Comparison of ENCODE assay signal across 17 cellular contexts in genomic region chr2:162712598-162712997, GRCh38.
DNase-seq lines count a peak whose midpoint lies in the region; ATAC-seq, FAIRE-seq and TF ChIP-seq lines count a peak whose summit lies in the region.
"Had no signal": no experiment of that assay in that cellular context is flagged by ENCODE, and none has a peak within 500 bp of the region (broad histone marks: within the 10 kb centered on the region; RNA-seq: fewer than 3 reads in every experiment).

No MANE protein-coding gene starts in this region.

- H3K27ac ChIP-seq in OCI-LY3 (ENCODE audit: low read length): no peak overlapping the region
- H3K27ac ChIP-seq in small intestine (ENCODE audit: low read depth in 1 of 2, low read length in 1 of 2): no peak overlapping the region
- no peak overlapping the region for H3K27ac ChIP-seq in adrenal gland
- H3K27ac ChIP-seq: A549 had no signal

- H3K4me1 Mint-ChIP-seq in Caco-2 (ENCODE audit: low read depth, unreplicated experiment): peaks cover 43% of the 10 kb centered on the region
- no peaks in the 10 kb centered on the region for H3K4me1 Mint-ChIP-seq in activated CD4-positive, alpha-beta T cell treated with anti-CD3 and anti-CD28 coated beads, Interleukin-2, amount 10 ng/mL, durations not matched to agents 24 days and 14 days
- H3K4me1 Mint-ChIP-seq: CD14-positive monocyte had no signal

- H3K9me3 Mint-ChIP-seq in Caco-2 (ENCODE audit: unreplicated experiment): no peaks in the 10 kb centered on the region
- H3K9me3 Mint-ChIP-seq in activated CD4-positive, alpha-beta T cell treated with anti-CD3 and anti-CD28 coated beads, Interleukin-2, amount 10 ng/mL, durations not matched to agents 24 days and 14 days: no peaks in the 10 kb centered on the region

- H3K27ac Mint-ChIP-seq in Caco-2 (ENCODE audit: unreplicated experiment): peak overlapping the region; percentile 74
- H3K27ac Mint-ChIP-seq in activated CD4-positive, alpha-beta T cell treated with anti-CD3 and anti-CD28 coated beads, Interleukin-2, amount 10 ng/mL, durations not matched to agents 24 days and 14 days: no peak overlapping the region
- H3K27ac Mint-ChIP-seq: CD14-positive monocyte had no signal

- BruUV-seq in Caco-2 (replicated peaks; lab: Mats Ljungman, UMichigan): no TSS peak

- POLR2A ChIA-PET in Caco-2 (lab: Charles Lee): no interaction called here

- H3K4me3 ChIP-seq in Caco-2 (ENCODE audit: low read depth, low read length) (no peak overlapping the region), OCI-LY3 (ENCODE audit: low read length) (peak overlapping the region; percentile 2; the same call in 1 of the 2 replicates), small intestine (ENCODE audit: low read depth in 1 of 2, low read length in 2 of 2) (peak overlapping the region in 1 of 2 donors; percentile 30), adrenal gland (no peak overlapping the region)
- H3K4me3 ChIP-seq: A549, MG63 had no signal

- H3K79me2 ChIP-seq in OCI-LY3 (ENCODE audit: low read length): no peaks in the 10 kb centered on the region

- CTCF ChIA-PET in Caco-2 (lab: Charles Lee): no interaction called here

- peak; percentile 56 for ATAC-seq in left colon
- ATAC-seq in GM18873 (IDR thresholded peaks at IDR 0.05; ENCODE audit: low FRiP score, unreplicated experiment): no peak
- ATAC-seq: A549, SK-N-SH treated with all-trans-retinoic acid at 6 μM for 48 hours had no signal

- no peaks in the 10 kb centered on the region for H3K27me3 ChIP-seq in Caco-2 (replicated peaks; ENCODE audit: control insufficient read depth, insufficient read depth, low read length)
- no peaks in the 10 kb centered on the region for H3K27me3 ChIP-seq in OCI-LY3 (ENCODE audit: low read depth, low read length)
- no peaks in the 10 kb centered on the region for H3K27me3 ChIP-seq in small intestine (ENCODE audit: control insufficient read depth in 2 of 2, insufficient read depth in 2 of 2, low read length in 2 of 2)
- H3K27me3 ChIP-seq in adrenal gland: no peaks in the 10 kb centered on the region
- H3K27me3 ChIP-seq: MG63 had no signal

- H3K4me1 ChIP-seq in Caco-2: peaks cover 42% of the 10 kb centered on the region
- H3K4me1 ChIP-seq in OCI-LY3 (ENCODE audit: low read length): no peaks in the 10 kb centered on the region
- H3K4me1 ChIP-seq in small intestine (ENCODE audit: control insufficient read depth in 2 of 2, insufficient read depth in 1 of 2, low read depth in 1 of 2, low read length in 1 of 2): peaks cover 4 to 5% of the 10 kb centered on the region in 2 donors
- peaks cover 0 to 9% of the 10 kb centered on the region in 2 donors for H3K4me1 ChIP-seq in adrenal gland (replicated peaks in 1 of 2)

- H3K4me3 Mint-ChIP-seq in Caco-2 (ENCODE audit: unreplicated experiment): no peak overlapping the region
- H3K4me3 Mint-ChIP-seq in activated CD4-positive, alpha-beta T cell treated with anti-CD3 and anti-CD28 coated beads, Interleukin-2, amount 10 ng/mL, durations not matched to agents 24 days and 14 days: no peak overlapping the region
- H3K4me3 Mint-ChIP-seq: CD14-positive monocyte had no signal

- 13 to 42% (median 22%) methylated on average over 3 of the region's 3 CpGs for WGBS in small intestine, 3 donors
- 57 to 70% (median 63%) methylated on average over 3 of the region's 3 CpGs for WGBS in adrenal gland, 4 donors

- H4K20me1 ChIP-seq in OCI-LY3 (ENCODE audit: insufficient read depth, low read length): no peaks in the 10 kb centered on the region

- TF ChIP-seq CTCF in Caco-2 (IDR thresholded peaks at IDR 0.05; ENCODE audit: insufficient read depth in 1 of 2, low read depth in 1 of 2, low read length in 1 of 2, severe bottlenecking in 1 of 2, unreplicated experiment in 1 of 2) (no peak), OCI-LY3 (IDR thresholded peaks at IDR 0.05; ENCODE audit: low read depth, low read length) (no peak), adrenal gland (IDR thresholded peaks at IDR 0.05) (no peak)

- FAIRE-seq in small intestine (lab: Jason Lieb, UNC): no peak
- FAIRE-seq: A549 had no signal

- H3K9me3 ChIP-seq in Caco-2 (no peaks in the 10 kb centered on the region), OCI-LY3 (ENCODE audit: insufficient read depth, low read length) (no peaks in the 10 kb centered on the region), small intestine (ENCODE audit: control insufficient read depth, low read depth) (no peaks in the 10 kb centered on the region), adrenal gland (replicated peaks in 1 of 3) (no peaks in the 10 kb centered on the region)
- H3K9me3 ChIP-seq: A549, MG63 had no signal

- intact Hi-C loops in Caco-2 (cut with micrococcal nuclease; ENCODE audit: unreplicated experiment) (loop anchor here (5.0 kb wide), 1 partner anchor 130 kb away; no protein-coding TSS in a partner anchor), left colon (cut with DNase I, micrococcal nuclease) (no loop called here), adrenal gland (cut with DNase I) (no loop called here)
- intact Hi-C loops in activated CD4-positive, alpha-beta T cell treated with anti-CD3 and anti-CD28 coated beads, Interleukin-2, amount 10 ng/mL, durations not matched to agents 24 days and 14 days (cut with micrococcal nuclease): no loop called here

- peak overlapping the region; percentile 42 for H3K4me2 ChIP-seq in OCI-LY3 (ENCODE audit: low read length)
- H3K4me2 ChIP-seq: A549 had no signal

- H2AFZ ChIP-seq in OCI-LY3 (ENCODE audit: low read depth, low read length): no peak overlapping the region

- H3K36me3 ChIP-seq in Caco-2 (ENCODE audit: control insufficient read depth, insufficient read depth, low read length) (no peaks in the 10 kb centered on the region; the same call in 1 of the 2 replicates), OCI-LY3 (replicated peaks; ENCODE audit: low read depth, low read length) (no peaks in the 10 kb centered on the region), small intestine (ENCODE audit: control insufficient read depth in 2 of 2, insufficient read depth in 2 of 2, low read length in 2 of 2) (no peaks in the 10 kb centered on the region), adrenal gland (replicated peaks in 1 of 2) (no peaks in the 10 kb centered on the region)
- H3K36me3 ChIP-seq: MG63 had no signal

- in situ Hi-C loops in KBM-7 (cut with MboI; ENCODE audit: low pct_unique_long_range_greater_than_20kb, low sequenced_read_pairs): no loop called here

- no peak for TF ChIP-seq POLR2A in adrenal gland (IDR thresholded peaks at IDR 0.05)

- H3K27me3 Mint-ChIP-seq in Caco-2 (ENCODE audit: insufficient read depth, unreplicated experiment): no peaks in the 10 kb centered on the region
- no peaks in the 10 kb centered on the region for H3K27me3 Mint-ChIP-seq in activated CD4-positive, alpha-beta T cell treated with anti-CD3 and anti-CD28 coated beads, Interleukin-2, amount 10 ng/mL, durations not matched to agents 24 days and 14 days

- no peak for DNase-seq in Caco-2
- DNase-seq in left colon: no peak
- peak; percentile 43 for DNase-seq in small intestine
- no peak for DNase-seq in KBM-7
- no peak for DNase-seq in activated CD4-positive, alpha-beta T cell treated with anti-CD3 and anti-CD28 coated beads, Interleukin-2, amount 10 ng/mL, durations not matched to agents 24 days and 14 days
- DNase-seq in adrenal gland: no peak
- DNase-seq: COR-L47, Karpas-422, MG63, NCI-H1092 treated with DMSO at 0.1 percent for 48 hours, NCI-H2081 treated with DMSO at 0.1 percent for 48 hours, SHP77 treated with DMSO at 0.1 percent for 48 hours had no signal

- H3K36me3 Mint-ChIP-seq in Caco-2 (ENCODE audit: insufficient read depth, unreplicated experiment): peaks cover 5% of the 10 kb centered on the region
- no peaks in the 10 kb centered on the region for H3K36me3 Mint-ChIP-seq in activated CD4-positive, alpha-beta T cell treated with anti-CD3 and anti-CD28 coated beads, Interleukin-2, amount 10 ng/mL, durations not matched to agents 24 days and 14 days (ENCODE audit: low read depth)
- H3K36me3 Mint-ChIP-seq: CD14-positive monocyte had no signal

- H3K9ac ChIP-seq in OCI-LY3 (ENCODE audit: low read length): no peak overlapping the region
